ENCODE assay signal across 19 cellular contexts in genomic region chr11:34027516-34028406, GRCh38. TPM values are rescaled to one million over a fixed set of nuclear protein-coding genes. Genes with fewer than 3 reads are reported as not detected.
DNase-seq lines count a peak whose midpoint lies in the region; ATAC-seq and TF ChIP-seq lines count a peak whose summit lies in the region.
"Had no signal": no experiment of that assay in that cellular context is flagged by ENCODE, and none has a peak within 500 bp of the region (broad histone marks: within the 10 kb centered on the region; RNA-seq: fewer than 3 reads in every experiment).

No MANE protein-coding gene starts in this region.

- no peak for ATAC-seq in GM21529 (IDR thresholded peaks at IDR 0.05; ENCODE audit: unreplicated experiment)
- ATAC-seq in CD8-positive, alpha-beta T cell, result no peak
- ATAC-seq: Panc1 had no signal

- peak overlapping the region; percentile 90 for H3K27ac ChIP-seq in hepatocyte
- no peak overlapping the region for H3K27ac ChIP-seq in suprapubic skin
- no peak overlapping the region for H3K27ac ChIP-seq in CD8-positive, alpha-beta T cell (ENCODE audit: low read depth, low read length)

- DNase-seq in DMS79 (lab: John Stamatoyannopoulos, UW), result peak; percentile 74
- peak; percentile 66 for DNase-seq in NCI-H2029 treated with DMSO at 0.1 percent for 48 hours (lab: John Stamatoyannopoulos, UW)
- peak; percentile 81 for DNase-seq in hepatocyte (ENCODE audit: low spot score)
- DNase-seq in osteocyte (ENCODE audit: extremely low spot score, unreplicated experiment), result peak; percentile 42
- DNase-seq in suprapubic skin (ENCODE audit: low spot score in 2 of 2), result no peak
- DNase-seq in iPS-NIHi7 (ENCODE audit: extremely low spot score), result no peak
- no peak for DNase-seq in CD8-positive, alpha-beta T cell
- DNase-seq: activated T-cell treated with anti-CD3 and anti-CD28 coated beads, Interleukin-2, amount 50 U/mL, for 1 hour; effector CD8-positive, alpha-beta T cell; Kasumi-1; left cardiac atrium; NCI-H1436 treated with DMSO at 0.1 percent for 48 hours; NCI-H524; nephron progenitor cell; stimulated activated CD4-positive, alpha-beta T cell treated with anti-CD3 and anti-CD28 coated beads, Interleukin-1b, Interleukin-23, amount 100 ng/mL, for 48 hours had no signal

- H3K4me3 ChIP-seq in hepatocyte (no peak overlapping the region), suprapubic skin (no peak overlapping the region)
- no peak overlapping the region for H3K4me3 ChIP-seq in CD8-positive, alpha-beta T cell (ENCODE audit: low read depth, low read length)
- H3K4me3 ChIP-seq: breast epithelium had no signal

- H3K4me1 Mint-ChIP-seq in osteocyte (ENCODE audit: unreplicated experiment), result peaks cover 3% of the 10 kb centered on the region
- H3K4me1 Mint-ChIP-seq in CD8-positive, alpha-beta T cell (ENCODE audit: low read depth), result no peaks in the 10 kb centered on the region

- peak overlapping the region; percentile 21 for H2AFZ ChIP-seq in hepatocyte

- TF ChIP-seq EP300 in suprapubic skin (IDR thresholded peaks at IDR 0.05), result no peak

- no peaks in the 10 kb centered on the region for H3K36me3 ChIP-seq in hepatocyte (replicated peaks; ENCODE audit: insufficient read depth, low read depth)
- no peaks in the 10 kb centered on the region for H3K36me3 ChIP-seq in suprapubic skin
- H3K36me3 ChIP-seq in CD8-positive, alpha-beta T cell (ENCODE audit: insufficient read depth, low read length), result no peaks in the 10 kb centered on the region
- H3K36me3 ChIP-seq: breast epithelium had no signal

- peaks cover 6% of the 10 kb centered on the region for H3K27me3 Mint-ChIP-seq in osteocyte (ENCODE audit: unreplicated experiment)
- peaks cover 4% of the 10 kb centered on the region for H3K27me3 Mint-ChIP-seq in CD8-positive, alpha-beta T cell (ENCODE audit: low read depth)

- H3K27me3 ChIP-seq in hepatocyte, result no peaks in the 10 kb centered on the region
- no peaks in the 10 kb centered on the region for H3K27me3 ChIP-seq in suprapubic skin
- H3K27me3 ChIP-seq in CD8-positive, alpha-beta T cell (ENCODE audit: insufficient read depth, low read length), result no peaks in the 10 kb centered on the region
- H3K27me3 ChIP-seq: breast epithelium had no signal

- WGBS in hepatocyte (ENCODE audit: low lambda C conversion rate, missing lambda C conversion rate), result 57% methylated on average over 10 of the region's 10 CpGs
- WGBS in suprapubic skin, result 63% methylated on average over 10 of the region's 10 CpGs

- TF ChIP-seq CTCF in hepatocyte (IDR thresholded peaks at IDR 0.05; ENCODE audit: poor library complexity) (no peak), osteocyte (IDR thresholded peaks at IDR 0.05) (no peak), suprapubic skin (IDR thresholded peaks at IDR 0.05) (no peak)
- TF ChIP-seq CTCF in CD8-positive, alpha-beta T cell (IDR thresholded peaks at IDR 0.05), result no peak

- H3K4me1 ChIP-seq in hepatocyte (ENCODE audit: insufficient read depth) (peaks cover 5% of the 10 kb centered on the region), suprapubic skin (peaks cover 3% of the 10 kb centered on the region)
- no peaks in the 10 kb centered on the region for H3K4me1 ChIP-seq in CD8-positive, alpha-beta T cell (ENCODE audit: insufficient read depth, low read length)
- H3K4me1 ChIP-seq: breast epithelium had no signal

- no peak overlapping the region for H3K4me3 Mint-ChIP-seq in osteocyte (ENCODE audit: unreplicated experiment)
- no peak overlapping the region for H3K4me3 Mint-ChIP-seq in CD8-positive, alpha-beta T cell
- H3K4me3 Mint-ChIP-seq: activated naive CD8-positive, alpha-beta T cell; nephron progenitor cell had no signal

- H3K9me3 ChIP-seq in hepatocyte (ENCODE audit: low read depth) (no peaks in the 10 kb centered on the region), suprapubic skin (no peaks in the 10 kb centered on the region)
- no peaks in the 10 kb centered on the region for H3K9me3 ChIP-seq in CD8-positive, alpha-beta T cell (ENCODE audit: low read length)

- POLR2A ChIA-PET in CD8-positive, alpha-beta T cell (lab: Charles Lee), result no interaction called here

- no peaks in the 10 kb centered on the region for H4K20me1 ChIP-seq in hepatocyte (ENCODE audit: insufficient read depth, poor library complexity, severe bottlenecking)

- no peak overlapping the region for H3K27ac Mint-ChIP-seq in osteocyte (ENCODE audit: unreplicated experiment)
- no peak overlapping the region for H3K27ac Mint-ChIP-seq in CD8-positive, alpha-beta T cell
- H3K27ac Mint-ChIP-seq: activated naive CD8-positive, alpha-beta T cell; nephron progenitor cell had no signal

- no peaks in the 10 kb centered on the region for H3K9me3 Mint-ChIP-seq in osteocyte (ENCODE audit: unreplicated experiment)
- no peaks in the 10 kb centered on the region for H3K9me3 Mint-ChIP-seq in CD8-positive, alpha-beta T cell
- H3K9me3 Mint-ChIP-seq: nephron progenitor cell had no signal

- CTCF ChIA-PET in CD8-positive, alpha-beta T cell (lab: Charles Lee), result interaction anchor here (0.6 to 1.0 kb wide), 2 partner anchors 20 to 147 kb away, joined by 3 to 4 read pairs; no protein-coding TSS in a partner anchor

- TF ChIP-seq POLR2A in suprapubic skin (IDR thresholded peaks at IDR 0.05), result no peak

- no peaks in the 10 kb centered on the region for H3K79me2 ChIP-seq in hepatocyte

- no peaks in the 10 kb centered on the region for H3K36me3 Mint-ChIP-seq in osteocyte (ENCODE audit: unreplicated experiment)
- H3K36me3 Mint-ChIP-seq in CD8-positive, alpha-beta T cell, result no peaks in the 10 kb centered on the region
- H3K36me3 Mint-ChIP-seq: activated naive CD8-positive, alpha-beta T cell had no signal

- H3K9me2 ChIP-seq in hepatocyte (replicated peaks; ENCODE audit: insufficient read depth), result no peaks in the 10 kb centered on the region

- intact Hi-C loops in CD8-positive, alpha-beta T cell (cut with DNase I, micrococcal nuclease), result no loop called here

- peak overlapping the region; percentile 56 for H3K4me2 ChIP-seq in hepatocyte

RNA-seq across cellular contexts. Expression of gene CAPRIN1, which starts 23.8 kb away (rescaled TPM):
- 189 and 217 TPM in 2 replicates for total RNA-seq in hepatocyte
- polyA plus RNA-seq in hepatocyte, result 85.1 and 102 TPM in 2 replicates
- 245 and 252 TPM in 2 replicates for total RNA-seq in osteocyte
- total RNA-seq in suprapubic skin, result 100 to 1,000 TPM; 109 to 137 (median 117) TPM
- 100 to 1,000 TPM in 1 of 2 experiments, 10 to 100 TPM in 1; 92.8 to 102 TPM for total RNA-seq in CD8-positive, alpha-beta T cell

Comparison
In these comparisons a context has a peak if more than half of its experiments do, and no peak if none do; other contexts are left out.
1. DNase-seq: peak in DMS79 (single experiment), NCI-H2029 treated with DMSO at 0.1 percent for 48 hours (single experiment), hepatocyte (single experiment) and osteocyte (single experiment); none in suprapubic skin (0 of 2), iPS-NIHi7 (single experiment) and CD8-positive, alpha-beta T cell (0 of 7).